7 cellular contexts compared by ENCODE assay signal in genomic region chr12:123267991-123268843, GRCh38. TPM values are rescaled to one million over a fixed set of nuclear protein-coding genes. Genes with fewer than 3 reads are reported as not detected.
A peak's percentile ranks its signal among the peaks of the same experiment; 100 is the strongest.
DNase-seq lines count a peak whose midpoint lies in the region; ATAC-seq and TF ChIP-seq lines count a peak whose summit lies in the region.

No MANE protein-coding gene starts in this region.

- DNase-seq in HFF-Myc (ENCODE audit: extremely low read depth, low read depth): no peak
- DNase-seq in NCI-H69 (lab: John Stamatoyannopoulos, UW): peak; percentile 98
- peak; percentile 57 for DNase-seq in epidermal melanocyte (ENCODE audit: insufficient read length, low spot score)
- DNase-seq in trophoblast cell: no peak
- DNase-seq in stimulated activated CD4-positive, alpha-beta T cell treated with anti-CD3 and anti-CD28 coated beads, Interleukin-2, amount 100 ng/mL, for 24 hours: no peak
- no peak for DNase-seq in ACHN

- peak overlapping the region; percentile 6 for H3K18ac ChIP-seq in trophoblast cell (ENCODE audit: low read length)

- no peak overlapping the region for H4K12ac ChIP-seq in trophoblast cell (ENCODE audit: low read depth, low read length)

- peaks cover 2 to 8% of the 10 kb centered on the region in 2 experiments for H3K4me1 ChIP-seq in trophoblast cell (ENCODE audit: control insufficient read depth in 1 of 2, insufficient read depth in 2 of 2, low read length in 2 of 2)

- TF ChIP-seq CTCF in HFF-Myc (IDR thresholded peaks at IDR 0.05; ENCODE audit: low read depth, low read length, missing control alignments): no peak

- no peak overlapping the region for H3K9ac ChIP-seq in trophoblast cell (ENCODE audit: low read length)

- in situ Hi-C loops in ACHN (cut with HindIII; ENCODE audit: low pct_ligation_motif_present, low pct_unique_long_range_greater_than_20kb, low sequenced_read_pairs): no loop called here

- H2BK12ac ChIP-seq in trophoblast cell (ENCODE audit: low read length): no peak overlapping the region

- peak overlapping the region; percentile 3 for H3K14ac ChIP-seq in trophoblast cell (ENCODE audit: low read length)

- no CpG with 5 or more reads among the region's 36 CpGs for WGBS in trophoblast cell (ENCODE audit: extremely low coverage, insufficient coverage, insufficient read length)

- peak overlapping the region; percentile 80; the same call in 1 of the 2 replicates for H3K4me3 ChIP-seq in HFF-Myc (replicated peaks; ENCODE audit: low read depth, low read length)
- H3K4me3 ChIP-seq in trophoblast cell (ENCODE audit: low read depth, low read length): no peak overlapping the region

- no peak overlapping the region for H2BK5ac ChIP-seq in trophoblast cell (ENCODE audit: low read depth, low read length, poor library complexity)

- H4K8ac ChIP-seq in trophoblast cell (ENCODE audit: low read depth, low read length): no peak overlapping the region

- H3K79me1 ChIP-seq in trophoblast cell (ENCODE audit: low read length): peaks cover 22% of the 10 kb centered on the region

- H2BK120ac ChIP-seq in trophoblast cell (ENCODE audit: insufficient read depth, low read length, poor library complexity): no peak overlapping the region

- H3K4me2 ChIP-seq in trophoblast cell (ENCODE audit: low read length): no peak overlapping the region

- peaks cover 1% of the 10 kb centered on the region for H3K9me3 ChIP-seq in trophoblast cell (ENCODE audit: insufficient read depth, low read depth, low read length)

- ATAC-seq in HG02938 (IDR thresholded peaks at IDR 0.05; ENCODE audit: unreplicated experiment): no peak

- no peak overlapping the region for H4K91ac ChIP-seq in trophoblast cell (ENCODE audit: low read depth, low read length)

- no peak overlapping the region for H2AK5ac ChIP-seq in trophoblast cell (ENCODE audit: low read length)

- H3K27ac ChIP-seq in trophoblast cell (ENCODE audit: low read depth, low read length): no peak overlapping the region

- no peaks in the 10 kb centered on the region for H3K27me3 ChIP-seq in trophoblast cell (ENCODE audit: insufficient read depth, low read length)

- no peak overlapping the region for H2AFZ ChIP-seq in trophoblast cell (ENCODE audit: insufficient read depth, low read length, poor library complexity)

- H3K36me3 ChIP-seq in trophoblast cell (ENCODE audit: control insufficient read depth in 1 of 2, insufficient read depth in 2 of 2, low read length in 2 of 2): peaks cover 51 to 55% of the 10 kb centered on the region in 2 experiments

- H3K79me2 ChIP-seq in trophoblast cell (ENCODE audit: control insufficient read depth, insufficient read depth, low read length, poor library complexity): peaks cover 24% of the 10 kb centered on the region

- peak overlapping the region; percentile 61 for H3K4ac ChIP-seq in trophoblast cell (ENCODE audit: low read depth, low read length)

- no peak overlapping the region for H3K23ac ChIP-seq in trophoblast cell (ENCODE audit: low read length)

RNA-seq across cellular contexts. Expression of gene CDK2AP1, which starts 3.4 kb away (rescaled TPM):
- 232 and 240 TPM in 2 replicates for polyA plus RNA-seq in trophoblast cell (2013)

RNA-seq across cellular contexts. Expression of gene MTRFR, which starts 35.0 kb away (rescaled TPM):
- 8.8 and 9.1 TPM in 2 replicates for polyA plus RNA-seq in trophoblast cell (2013)

RNA-seq across cellular contexts. Expression of gene MPHOSPH9, which starts 35.3 kb away (rescaled TPM):
- polyA plus RNA-seq in trophoblast cell (2013): 16.0 and 16.5 TPM in 2 replicates

Comparison
In these comparisons a context has a peak if more than half of its experiments do, and no peak if none do; other contexts are left out.
1. DNase-seq: peak in NCI-H69 (single experiment) and epidermal melanocyte (single experiment); none in HFF-Myc (single experiment), trophoblast cell (0 of 2), stimulated activated CD4-positive, alpha-beta T cell treated with anti-CD3 and anti-CD28 coated beads, Interleukin-2, amount 100 ng/mL, for 24 hours (0 of 2) and ACHN (single experiment).